Comparison of ENCODE assay signal across 8 cellular contexts in the genomic region with DNA sequence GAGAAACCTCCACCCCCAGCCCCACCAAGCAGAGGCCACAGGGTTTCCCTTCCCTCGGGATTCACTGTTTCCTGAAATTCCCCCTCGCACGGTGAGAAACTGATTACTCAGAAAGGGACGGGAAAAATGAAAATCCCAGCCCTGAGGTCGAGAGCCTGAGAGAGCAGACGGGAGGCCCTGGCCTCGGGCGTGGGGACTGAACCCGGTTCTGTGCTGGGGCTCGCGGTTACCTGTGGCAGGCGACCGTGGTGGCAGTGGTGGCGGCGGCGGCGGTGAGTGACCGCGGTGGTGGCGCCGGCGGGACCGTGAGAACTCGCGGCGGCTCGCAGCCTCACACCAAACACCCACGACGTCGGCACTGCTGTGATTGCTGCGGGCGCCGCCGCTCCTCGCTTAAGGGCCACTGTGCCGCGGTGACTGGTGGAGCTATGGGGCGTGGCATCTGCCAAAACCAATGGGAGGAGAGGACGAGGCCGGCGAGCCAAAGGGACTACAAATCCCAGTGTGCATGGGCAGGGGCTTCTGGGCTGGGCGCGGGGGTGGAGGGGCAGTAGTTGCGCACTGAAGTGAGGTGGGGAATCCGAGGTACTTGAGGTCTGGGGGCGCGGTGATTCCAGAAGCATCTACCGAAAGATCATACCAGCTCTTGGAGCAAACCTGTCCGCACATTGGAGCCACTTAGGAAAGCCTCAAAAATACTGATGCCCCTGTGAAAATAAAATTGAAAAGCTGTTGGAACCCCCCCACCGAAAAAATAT. TPM values are rescaled to one million over a fixed set of nuclear protein-coding genes. Genes with fewer than 3 reads are reported as not detected.
DNase-seq lines count a peak whose midpoint lies in the region; ATAC-seq and TF ChIP-seq lines count a peak whose summit lies in the region.

A gene (minus strand): TSS at position 369 of the 758 bp plus-strand sequence. CDS start 15,841 bp downstream, outside the sequence.

- H3K4me3 ChIP-seq in spleen = peak within 1 kb of the TSS; percentile 48 to 76 (median 52)

- H3K27me3 ChIP-seq in spleen (replicated peaks in 1 of 7) = peaks cover 0 to 38% (median 0%) of the 10 kb centered on the region in 7 donors

- H3K36me3 ChIP-seq in spleen = peaks cover 0 to 1% (median 0%) of the 10 kb centered on the region in 6 donors

- peaks cover 0 to 6% (median 0%) of the 10 kb centered on the region in 8 donors for H3K9me3 ChIP-seq in spleen

- peak; percentile 85 to 98 (median 86) for TF ChIP-seq POLR2A in spleen (IDR thresholded peaks at IDR 0.05)

- no peak for TF ChIP-seq CTCF in spleen (IDR thresholded peaks at IDR 0.05 in 8 of 11, conservative IDR thresholded peaks at IDR 0.05 in 3 of 11)

- ATAC-seq in GM18499 (IDR thresholded peaks at IDR 0.05; ENCODE audit: insufficient read depth, unreplicated experiment) = peak; percentile 48
- ATAC-seq in HG02870 (IDR thresholded peaks at IDR 0.05; ENCODE audit: unreplicated experiment) = peak; percentile 66

- WGBS in spleen, 5 donors = 4 to 7% (median 5%) methylated on average over 25 to 50 of the region's 50 CpGs

- peak within 1 kb of the TSS in 7 of 8 donors; percentile 60 to 87 (median 83) for H3K27ac ChIP-seq in spleen

- intact Hi-C loops in spleen (cut with DNase I; ENCODE audit: low total_unique reads) = no loop called here

- peaks cover 0 to 60% (median 46%) of the 10 kb centered on the region in 6 donors for H3K4me1 ChIP-seq in spleen

- peak; percentile 92 for DNase-seq in NCI-H2107 (lab: John Stamatoyannopoulos, UW)
- DNase-seq in activated CD4-positive, alpha-beta T cell treated with anti-CD3 and anti-CD28 coated beads for 1 hour = peak; percentile 80
- peak; percentile 82 to 93 for DNase-seq in cerebellar nuclear complex (lab: John Stamatoyannopoulos, UW)
- DNase-seq in iris pigment epithelial cell (ENCODE audit: low read depth) = peak; percentile 94
- peak; percentile 95 for DNase-seq in spleen
- no peak for DNase-seq in SKM-1 (lab: John Stamatoyannopoulos, UW; ENCODE audit: unreplicated experiment)

RNA-seq across cellular contexts. Expression of the gene that starts here (rescaled TPM):
- total RNA-seq in spleen = 100 to 1,000 TPM; 121 to 270 (median 258) TPM
- 10 to 100 TPM; 56.6 to 99.7 (median 84.0) TPM for polyA plus RNA-seq in spleen
